In genomic region chr9:119283118-119283794, GRCh38 we compare ENCODE assay signal across 15 cellular contexts.
DNase-seq lines count a peak whose midpoint lies in the region; ATAC-seq and TF ChIP-seq lines count a peak whose summit lies in the region.
"Had no signal": no experiment of that assay in that cellular context is flagged by ENCODE, and none has a peak within 500 bp of the region (broad histone marks: within the 10 kb centered on the region; RNA-seq: fewer than 3 reads in every experiment).

No MANE protein-coding gene starts in this region.

- intact Hi-C loops in activated CD4-positive, alpha-beta T cell treated with anti-CD3 and anti-CD28 coated beads for 36 hours (cut with DNase I, micrococcal nuclease) = loop anchor here in 1 of 2 experiments (10.0 kb wide), 1 partner anchor 1638 kb away; no protein-coding TSS in a partner anchor

- POLR2A ChIA-PET in activated CD4-positive, alpha-beta T cell treated with anti-CD3 and anti-CD28 coated beads for 36 hours (lab: Charles Lee) = no interaction called here

- peak overlapping the region; percentile 30 for H3K27ac ChIP-seq in layer of hippocampus (ENCODE audit: low read depth, low read length)
- H3K27ac ChIP-seq in temporal lobe (ENCODE audit: low read depth, low read length) = peak overlapping the region; percentile 36
- H3K27ac ChIP-seq: KMS-11, skin epidermis had no signal

- no peak overlapping the region for H3K4me3 ChIP-seq in epithelial cell of esophagus (ENCODE audit: low read length)
- H3K4me3 ChIP-seq: skin epidermis had no signal

- H3K27me3 Mint-ChIP-seq in activated CD4-positive, alpha-beta T cell treated with anti-CD3 and anti-CD28 coated beads for 36 hours = peaks cover 7% of the 10 kb centered on the region

- H3K4me3 Mint-ChIP-seq in activated CD4-positive, alpha-beta T cell treated with anti-CD3 and anti-CD28 coated beads for 36 hours = no peak overlapping the region
- H3K4me3 Mint-ChIP-seq: memory B cell had no signal

- H3K27me3 ChIP-seq in layer of hippocampus (ENCODE audit: control insufficient read depth, insufficient read depth, low read length) = no peaks in the 10 kb centered on the region

- CTCF ChIA-PET in activated CD4-positive, alpha-beta T cell treated with anti-CD3 and anti-CD28 coated beads for 36 hours (lab: Charles Lee) = no interaction called here

- no peak for TF ChIP-seq CTCF in epithelial cell of esophagus (IDR thresholded peaks at IDR 0.05; ENCODE audit: insufficient read depth, low read depth, low read length, missing control alignments)

- DNase-seq in activated CD4-positive, alpha-beta T cell treated with anti-CD3 and anti-CD28 coated beads for 36 hours = peak; percentile 4
- DNase-seq in activated CD4-positive, alpha-beta T cell treated with anti-CD3 and anti-CD28 coated beads for 1 hour = no peak
- peak; percentile 47 for DNase-seq in epithelial cell of esophagus (ENCODE audit: low read depth)
- no peak for DNase-seq in central memory CD4-positive, alpha-beta T cell
- DNase-seq in SIG-M5 treated with dmso at 0.1 percent for 504 hours (lab: John Stamatoyannopoulos, UW; ENCODE audit: unreplicated experiment) = no peak
- no peak for DNase-seq in activated naive CD4-positive, alpha-beta T cell (lab: John Stamatoyannopoulos, UW)
- DNase-seq: activated CD8-positive, alpha-beta memory T cell treated with anti-CD3 and anti-CD28 coated beads for 24 hours; amniotic stem cell; NCI-H748 treated with DMSO at 0.1 percent for 48 hours; T-helper 1 cell had no signal

- no peak overlapping the region for H3K27ac Mint-ChIP-seq in activated CD4-positive, alpha-beta T cell treated with anti-CD3 and anti-CD28 coated beads for 36 hours
- H3K27ac Mint-ChIP-seq: memory B cell had no signal

- ATAC-seq in activated CD4-positive, alpha-beta T cell treated with anti-CD3 and anti-CD28 coated beads for 36 hours = no peak

- H3K36me3 Mint-ChIP-seq in activated CD4-positive, alpha-beta T cell treated with anti-CD3 and anti-CD28 coated beads for 36 hours (ENCODE audit: low read depth) = no peaks in the 10 kb centered on the region
- H3K36me3 Mint-ChIP-seq: memory B cell had no signal

- peaks cover 3% of the 10 kb centered on the region for H3K9me3 Mint-ChIP-seq in activated CD4-positive, alpha-beta T cell treated with anti-CD3 and anti-CD28 coated beads for 36 hours (ENCODE audit: low read depth)
- H3K9me3 Mint-ChIP-seq: memory B cell had no signal

- no peaks in the 10 kb centered on the region for H3K4me1 Mint-ChIP-seq in activated CD4-positive, alpha-beta T cell treated with anti-CD3 and anti-CD28 coated beads for 36 hours
- H3K4me1 Mint-ChIP-seq: memory B cell had no signal

Comparison
In these comparisons a context has a peak if more than half of its experiments do, and no peak if none do; other contexts are left out.
1. DNase-seq: peak in activated CD4-positive, alpha-beta T cell treated with anti-CD3 and anti-CD28 coated beads for 36 hours (single experiment) and epithelial cell of esophagus (single experiment); none in activated CD4-positive, alpha-beta T cell treated with anti-CD3 and anti-CD28 coated beads for 1 hour (single experiment), central memory CD4-positive, alpha-beta T cell (single experiment), SIG-M5 treated with dmso at 0.1 percent for 504 hours (single experiment) and activated naive CD4-positive, alpha-beta T cell (0 of 4).